ENCODE assay signal across 19 cellular contexts in genomic region chr2:101011152-101011551, GRCh38. TPM values are rescaled to one million over a fixed set of nuclear protein-coding genes. Genes with fewer than 3 reads are reported as not detected.
A peak's percentile ranks its signal among the peaks of the same experiment; 100 is the strongest.
DNase-seq lines count a peak whose midpoint lies in the region; ATAC-seq, FAIRE-seq and TF ChIP-seq lines count a peak whose summit lies in the region.
"Had no signal": no experiment of that assay in that cellular context is flagged by ENCODE, and none has a peak within 500 bp of the region (broad histone marks: within the 10 kb centered on the region; RNA-seq: fewer than 3 reads in every experiment).

No MANE protein-coding gene starts in this region.

- ATAC-seq in GM12878 (no peak), HG02973 (IDR thresholded peaks at IDR 0.05; ENCODE audit: unreplicated experiment) (no peak)
- ATAC-seq: esophagus mucosa had no signal

- H3K4me1 Mint-ChIP-seq in HFFc6 (ENCODE audit: low read depth) (peaks cover 34% of the 10 kb centered on the region), progenitor cell of endocrine pancreas (ENCODE audit: low read depth) (no peaks in the 10 kb centered on the region)

- H2AFZ ChIP-seq in GM12878 (ENCODE audit: control insufficient read depth, low read depth, low read length), result no peak overlapping the region

- no peak for TF ChIP-seq POLR2A in GM12878 (IDR thresholded peaks at IDR 0.05; ENCODE audit: low read depth, low read length)

- H3K9me3 ChIP-seq in GM12878 (replicated peaks; ENCODE audit: control insufficient read depth, insufficient read depth, low read length) (peaks cover 3% of the 10 kb centered on the region; the same call in 2 of the 3 replicates), MG63 (no peaks in the 10 kb centered on the region)

- peak overlapping the region; percentile 48 for H3K27ac Mint-ChIP-seq in HFFc6
- peak overlapping the region; percentile 84 for H3K27ac Mint-ChIP-seq in progenitor cell of endocrine pancreas

- H3K36me3 Mint-ChIP-seq in HFFc6 (ENCODE audit: low read depth) (peaks cover 32% of the 10 kb centered on the region), progenitor cell of endocrine pancreas (ENCODE audit: insufficient read depth) (peaks cover 34% of the 10 kb centered on the region)

- no TSS peak for BruUV-seq in GM12878 (replicated peaks; lab: Mats Ljungman, UMichigan)

- H3K4me1 ChIP-seq in GM12878 (ENCODE audit: control insufficient read depth, insufficient read depth, low read length), result peaks cover 17% of the 10 kb centered on the region

- SMC1A ChIA-PET in GM12878 (lab: Charles Lee; ENCODE audit: uncharacterized antibody, unreplicated experiment), result interaction anchor here (0.6 to 1.6 kb wide), 3 partner anchors 404 to 1352 kb away, joined by 3 to 4 read pairs (median 3); no protein-coding TSS in a partner anchor

- DNase-seq in activated effector memory CD4-positive, alpha-beta T cell treated with anti-CD3 and anti-CD28 coated beads, Interleukin-2, amount 50 U/mL, for 16 hours, result peak; percentile 61
- no peak for DNase-seq in activated effector memory CD4-positive, alpha-beta T cell treated with Interleukin-2 at 50 U/mL for 16 hours
- DNase-seq in HFFc6 (no peak), GM12878 (ENCODE audit: low read depth, low spot score) (no peak), progenitor cell of endocrine pancreas (ENCODE audit: low spot score, unreplicated experiment) (no peak), MG63 (no peak)
- DNase-seq in central memory CD4-positive, alpha-beta T cell, result no peak
- DNase-seq: activated CD4-positive, alpha-beta T cell treated with anti-CD3 and anti-CD28 coated beads, Interleukin-2, amount 50 U/mL, for 4 hours; activated naive CD4-positive, alpha-beta T cell treated with Interleukin-2 at 50 U/mL for 16 hours; brain microvascular endothelial cell; dorsolateral prefrontal cortex; GDM1; HCEC 1CT; NCI-H187 treated with DMSO at 0.1 percent for 48 hours; NCI-H446 treated with DMSO at 0.1 percent for 48 hours; SHP77 had no signal

- RAD21 ChIA-PET in GM12878 (lab: Charles Lee; ENCODE audit: unreplicated experiment), result interaction anchor here (1.8 kb wide), 1 partner anchor 9 kb away, joined by 5 read pairs; the partner anchor contains the start of gene RPL31

- H3K4me2 ChIP-seq in GM12878 (ENCODE audit: control insufficient read depth, insufficient read depth), result peak overlapping the region; percentile 45; the same call in 1 of the 2 replicates

- no peaks in the 10 kb centered on the region for H3K27me3 ChIP-seq in GM12878 (replicated peaks in 1 of 2; ENCODE audit: control insufficient read depth in 2 of 2, insufficient read depth in 2 of 2, low read length in 1 of 2)
- H3K27me3 ChIP-seq in MG63, result no peaks in the 10 kb centered on the region
- H3K27me3 ChIP-seq: brain microvascular endothelial cell, dorsolateral prefrontal cortex had no signal

- TF ChIP-seq CTCF in HFFc6 (IDR thresholded peaks at IDR 0.05), result no peak
- TF ChIP-seq CTCF in GM12878 (IDR thresholded peaks at IDR 0.05 in 2 of 3, conservative IDR thresholded peaks at IDR 0.05 in 1 of 3; ENCODE audit: control insufficient read depth in 2 of 3, extremely low read depth in 1 of 3, insufficient read depth in 1 of 3, low read depth in 3 of 3, low read length in 3 of 3), result no peak
- no peak for TF ChIP-seq CTCF in progenitor cell of endocrine pancreas (IDR thresholded peaks at IDR 0.05; ENCODE audit: unreplicated experiment)

- TF ChIP-seq EP300 in GM12878 (IDR thresholded peaks at IDR 0.05; ENCODE audit: borderline replicate concordance in 1 of 2, control insufficient read depth in 1 of 2, low read depth in 2 of 2, low read length in 2 of 2), result no peak

- in situ Hi-C loops in GM12878 (cut with MboI), result no loop called here

- FAIRE-seq in GM12878 (lab: Jason Lieb, UNC), result no peak
- FAIRE-seq: D721Med had no signal

- H3K36me3 ChIP-seq in GM12878 (ENCODE audit: control insufficient read depth in 2 of 2, insufficient read depth in 2 of 2, low read length in 1 of 2) (peaks cover 7 to 23% of the 10 kb centered on the region in 2 experiments), MG63 (peaks cover 73% of the 10 kb centered on the region)

- POLR2A ChIA-PET in GM12878 (lab: Charles Lee), result no interaction called here

- CTCF ChIA-PET in GM12878 (lab: Yijun Ruan, JAX), result interaction anchor here (1.2 to 1.8 kb wide), 2 partner anchors 9 to 26 kb away, joined by 3 to 15 read pairs; partner anchors contain the start of gene RPL31

- no peaks in the 10 kb centered on the region for H4K20me1 ChIP-seq in GM12878 (ENCODE audit: control insufficient read depth, insufficient read depth)

- no peaks in the 10 kb centered on the region for H3K27me3 Mint-ChIP-seq in HFFc6 (ENCODE audit: insufficient read depth)
- H3K27me3 Mint-ChIP-seq in progenitor cell of endocrine pancreas, result no peaks in the 10 kb centered on the region

- H3K79me2 ChIP-seq in GM12878 (ENCODE audit: control insufficient read depth, insufficient read depth, low read length), result peaks cover 13% of the 10 kb centered on the region

- H3K27ac ChIP-seq in GM12878 (ENCODE audit: control insufficient read depth, insufficient read depth), result peak overlapping the region; percentile 83
- H3K27ac ChIP-seq: brain microvascular endothelial cell had no signal

- no peak for TF ChIP-seq RAD21 in GM12878 (IDR thresholded peaks at IDR 0.05; ENCODE audit: insufficient read depth, low read depth, low read length)

- WGBS in GM12878 (ENCODE audit: insufficient coverage, insufficient replicate concordance, low lambda C conversion rate, missing lambda C conversion rate), result 51% methylated on average over 10 of the region's 10 CpGs

- no peaks in the 10 kb centered on the region for H3K9me3 Mint-ChIP-seq in HFFc6
- H3K9me3 Mint-ChIP-seq in progenitor cell of endocrine pancreas (ENCODE audit: low read depth), result no peaks in the 10 kb centered on the region

- no peak overlapping the region for H3K4me3 Mint-ChIP-seq in HFFc6
- H3K4me3 Mint-ChIP-seq in progenitor cell of endocrine pancreas (ENCODE audit: low read depth), result no peak overlapping the region

- peak overlapping the region; percentile 44; the same call in 1 of the 2 replicates for H3K9ac ChIP-seq in GM12878 (ENCODE audit: control insufficient read depth, insufficient read depth, low read length)

- H3K4me3 ChIP-seq in GM12878 (peak overlapping the region; percentile 10; the same call in 1 of the 2 replicates), MG63 (no peak overlapping the region)
- H3K4me3 ChIP-seq: dorsolateral prefrontal cortex had no signal

- intact Hi-C loops in GM12878 (cut with micrococcal nuclease; ENCODE audit: unreplicated experiment), result loop anchor here (5.0 to 10.0 kb wide), 2 partner anchors 241 to 394 kb away; partner anchors contain the start of gene CNOT11

TF ChIP-seq in GM12878, 131 proteins besides CTCF, POLR2A, EP300 and RAD21:
- no peak for TF ChIP-seq NRF1 (conservative IDR thresholded peaks at IDR 0.05; ENCODE audit: low read depth, low read length)
- no peak for TF ChIP-seq SMAD1 (IDR thresholded peaks at IDR 0.05; ENCODE audit: low read depth, partially characterized antibody)
- no peak for TF ChIP-seq SUPT20H (IDR thresholded peaks at IDR 0.05; ENCODE audit: borderline replicate concordance, control insufficient read depth, low read depth, low read length)
- no peak for TF ChIP-seq IRF3 (IDR thresholded peaks at IDR 0.05)
- TF ChIP-seq TARDBP (IDR thresholded peaks at IDR 0.05; ENCODE audit: borderline replicate concordance), result no peak

RNA-seq across cellular contexts. Expression of gene RPL31, which starts 9.1 kb away (rescaled TPM):
- total RNA-seq in HFFc6 (2021; fragmentation: NEBNext Ultra II Directional; extraction: Animal tissue kit (Norgen Biotek cat#: 25700)), result 1,000 to 10,000 TPM in 5 of 6 experiments, 100 to 1,000 TPM in 1; 947 to 1,348 (median 1,137) TPM
- total RNA-seq in GM12878 (2013; cell fraction: nucleolus; rRNA removed), result 506 and 558 TPM in 2 replicates
- total RNA-seq in GM12878 (2014; rRNA removed) (1,643 and 1,672 TPM in 2 replicates), GM12878 (2014; rRNA removed; fragmentation: Illumina TruSeq; extraction: Trizol) (2,010 and 2,119 TPM in 2 replicates), GM12878 (2021) (1,730 and 1,880 TPM in 2 replicates), progenitor cell of endocrine pancreas (1,632 and 1,719 TPM in 2 replicates)
- 4,017 TPM for polyA plus RNA-seq in GM12878 (2011; ENCODE audit: low read depth)
- polyA plus RNA-seq in GM12878 (2011; rRNA removed) (2,588 and 2,966 TPM in 2 replicates), GM12878 (2014; fragmentation: Illumina TruSeq; extraction: Trizol) (2,219 and 2,318 TPM in 2 replicates), GM12878 (2014; fragmentation: Nextera tagmentation; extraction: Ambion mirVana) (1,000 to 10,000 TPM; 5,836 to 8,551 TPM), GM12878 (2014; rRNA removed) (2,664 and 2,752 TPM in 2 replicates), GM12878 (2016; fragmentation: Nextera tagmentation; extraction: Ambion mirVana) (1,000 to 10,000 TPM; 2,013 to 2,197 TPM)
- polyA plus RNA-seq in GM12878 (2011; cell fraction: cytosol; rRNA removed), result 1,434 and 1,651 TPM in 2 replicates
- 583 and 722 TPM in 2 replicates for polyA plus RNA-seq in GM12878 (2011; cell fraction: nucleus; rRNA removed)
- polyA plus RNA-seq in GM12878 (2012), result 7,976 and 8,679 TPM in 2 replicates
- 294 and 425 TPM in 2 replicates for polyA minus RNA-seq in GM12878 (2011; rRNA and poly(A)+ RNA removed)
- polyA minus RNA-seq in GM12878 (2011; cell fraction: cytosol; rRNA and poly(A)+ RNA removed), result 148 and 188 TPM in 2 replicates
- polyA minus RNA-seq in GM12878 (2011; cell fraction: nucleus; rRNA and poly(A)+ RNA removed), result 104 and 147 TPM in 2 replicates
- total RNA-seq in MG63 (2014; rRNA removed; shearing (Covaris generic); ENCODE audit: low replicate concordance), result 544 and 1,616 TPM in 2 replicates
